In genomic region chr5:119275146-119275872, GRCh38 we compare ENCODE assay signal across 1 cellular context.
TF ChIP-seq lines count a peak whose summit lies in the region.

No MANE protein-coding gene starts in this region.

TF ChIP-seq in GM23338, 12 proteins besides CTCF, POLR2A, EP300 and RAD21 (continued from another document):
- TF ChIP-seq ZNF462 (CRISPR knock-in tag; IDR thresholded peaks at IDR 0.05) (no peak), JUNB (IDR thresholded peaks at IDR 0.05; ENCODE audit: unreplicated experiment) (no peak), POLR2AphosphoS5 (IDR thresholded peaks at IDR 0.05; ENCODE audit: low read depth) (no peak)
